Comparison of ENCODE assay signal across 1 cellular context in the genomic region with DNA sequence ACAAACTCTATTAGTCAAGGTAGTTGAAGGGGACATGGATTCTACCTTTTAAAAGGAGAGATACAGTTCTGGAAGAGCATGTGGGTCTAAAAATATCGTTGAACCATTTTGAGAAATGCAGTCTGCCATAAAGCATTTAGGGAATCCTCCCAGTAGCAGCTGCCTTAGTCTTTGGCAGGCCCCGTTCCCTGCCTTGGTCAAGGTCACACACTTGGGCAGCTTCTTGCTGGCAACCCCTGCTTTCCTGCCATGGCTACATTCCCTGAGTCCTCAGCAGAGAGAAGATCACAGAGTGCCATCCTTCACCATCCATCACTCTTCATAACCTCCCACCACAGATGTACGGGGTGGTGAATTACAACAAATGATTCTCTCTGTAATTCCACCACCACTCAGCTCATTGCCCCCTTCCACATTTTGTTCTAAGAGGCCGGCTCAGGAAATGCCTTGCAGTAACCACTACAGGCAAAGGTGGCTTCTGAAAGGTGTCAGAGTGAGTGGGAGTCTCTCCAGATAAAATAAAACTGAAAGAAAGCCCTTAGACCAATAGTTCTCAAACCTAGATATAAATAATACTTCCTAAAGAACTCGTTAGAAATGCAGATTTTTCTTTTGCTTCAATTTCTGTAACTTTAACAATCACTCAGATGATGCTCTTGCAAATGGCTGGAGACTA.
TF ChIP-seq lines count a peak whose summit lies in the region.

No MANE protein-coding gene starts in this region.

TF ChIP-seq in H1, 55 proteins besides CTCF, POLR2A, EP300 and RAD21:
- TF ChIP-seq USF2 (IDR thresholded peaks at IDR 0.05; ENCODE audit: low read length) (no peak), PHF8 (conservative IDR thresholded peaks at IDR 0.05; ENCODE audit: low read depth, low read length) (no peak), GABPA (IDR thresholded peaks at IDR 0.05; ENCODE audit: borderline replicate concordance, insufficient read depth, low read length) (no peak), TEAD4 (IDR thresholded peaks at IDR 0.05; ENCODE audit: low read depth, low read length) (no peak), E2F6 (IDR thresholded peaks at IDR 0.05) (no peak), HDAC6 (IDR thresholded peaks at IDR 0.05; ENCODE audit: low read depth, low read length) (no peak), TAF1 (IDR thresholded peaks at IDR 0.05; ENCODE audit: low read depth, low read length) (no peak), ZNF274 (IDR thresholded peaks at IDR 0.05; ENCODE audit: borderline replicate concordance, extremely low read depth, low read length) (no peak), RFX5 (IDR thresholded peaks at IDR 0.05; ENCODE audit: borderline replicate concordance, low read depth, low read length) (no peak), FOSL1 (IDR thresholded peaks at IDR 0.05; ENCODE audit: insufficient read depth, low read depth, low read length) (no peak), CBX8 (IDR thresholded peaks at IDR 0.05; ENCODE audit: borderline replicate concordance, low read depth, low read length) (no peak), GTF2F1 (IDR thresholded peaks at IDR 0.05; ENCODE audit: borderline replicate concordance, low read depth, low read length) (no peak), MAFK (IDR thresholded peaks at IDR 0.05; ENCODE audit: low read depth, low read length) (no peak), KDM4A (IDR thresholded peaks at IDR 0.05; ENCODE audit: low read depth, low read length, severe bottlenecking) (no peak), CTBP2 (IDR thresholded peaks at IDR 0.05; ENCODE audit: borderline replicate concordance, insufficient read depth, insufficient read length, low read length) (no peak)
- TF ChIP-seq, protein P1, sequence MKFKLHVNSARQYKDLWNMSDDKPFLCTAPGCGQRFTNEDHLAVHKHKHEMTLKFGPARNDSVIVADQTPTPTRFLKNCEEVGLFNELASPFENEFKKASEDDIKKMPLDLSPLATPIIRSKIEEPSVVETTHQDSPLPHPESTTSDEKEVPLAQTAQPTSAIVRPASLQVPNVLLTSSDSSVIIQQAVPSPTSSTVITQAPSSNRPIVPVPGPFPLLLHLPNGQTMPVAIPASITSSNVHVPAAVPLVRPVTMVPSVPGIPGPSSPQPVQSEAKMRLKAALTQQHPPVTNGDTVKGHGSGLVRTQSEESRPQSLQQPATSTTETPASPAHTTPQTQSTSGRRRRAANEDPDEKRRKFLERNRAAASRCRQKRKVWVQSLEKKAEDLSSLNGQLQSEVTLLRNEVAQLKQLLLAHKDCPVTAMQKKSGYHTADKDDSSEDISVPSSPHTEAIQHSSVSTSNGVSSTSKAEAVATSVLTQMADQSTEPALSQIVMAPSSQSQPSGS (IDR thresholded peaks at IDR 0.05; ENCODE audit: low read length) = no peak
